21 cellular contexts compared by ENCODE assay signal in the genomic region with DNA sequence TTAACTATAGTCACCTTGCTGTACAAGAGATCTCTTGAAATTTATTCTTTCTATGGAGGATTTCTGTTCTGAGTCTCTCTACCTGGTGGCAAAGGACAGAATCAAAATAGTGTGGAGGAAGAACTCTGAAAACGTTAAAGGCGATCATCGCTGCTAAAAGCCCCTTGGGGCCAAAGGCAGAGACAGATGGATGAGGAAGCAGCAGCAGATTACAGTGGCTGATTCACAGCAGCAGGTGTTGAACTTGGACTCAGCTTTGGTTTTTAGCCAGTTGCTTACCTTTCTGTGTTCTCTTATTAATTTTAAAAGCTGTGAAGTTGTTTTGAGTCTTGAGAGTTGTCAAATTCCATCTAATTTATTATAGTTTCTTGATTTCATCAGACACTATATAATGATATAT.
"Had no signal": no experiment of that assay in that cellular context is flagged by ENCODE, and none has a peak within 500 bp of the region (broad histone marks: within the 10 kb centered on the region; RNA-seq: fewer than 3 reads in every experiment).

No MANE protein-coding gene starts in this region.

- H3K9ac ChIP-seq: parathyroid adenoma had no signal

- H3K36me3 ChIP-seq: heart right ventricle, right lobe of liver, spleen, tibial nerve, upper lobe of right lung, vagina had no signal

- H3K27me3 ChIP-seq: heart right ventricle, right lobe of liver, spleen, testis, tibial nerve, upper lobe of right lung, vagina had no signal

- H3K4me1 ChIP-seq: heart right ventricle, parathyroid adenoma, psoas muscle, right lobe of liver, spleen, testis, tibial nerve, upper lobe of right lung, vagina had no signal

- H3K9me3 ChIP-seq: psoas muscle, right lobe of liver, testis, upper lobe of right lung, vagina had no signal

- H3K27ac ChIP-seq: heart right ventricle, parathyroid adenoma, psoas muscle, right lobe of liver, spleen, testis, tibial nerve, upper lobe of right lung, vagina had no signal

- H2AFZ ChIP-seq: parathyroid adenoma had no signal

- H3K79me2 ChIP-seq: parathyroid adenoma had no signal

- DNase-seq: effector memory CD4-positive, alpha-beta T cell; heart right ventricle; hypothalamus; kidney glomerular epithelial cell; mesendoderm; naive thymus-derived CD4-positive, alpha-beta T cell; nephron progenitor cell; psoas muscle; retina; right lobe of liver; spleen; stimulated activated CD4-positive, alpha-beta T cell treated with anti-CD3 and anti-CD28 coated beads, Interleukin-15, amount 100 ng/mL, for 24 hours; stimulated activated CD4-positive, alpha-beta T cell treated with anti-CD3 and anti-CD28 coated beads, Interleukin-1b, Interleukin-23, amount 100 ng/mL, for 48 hours; stimulated activated CD4-positive, alpha-beta T cell treated with anti-CD3 and anti-CD28 coated beads, Interleukin-4, amount 100 ng/mL, for 24 hours; stimulated activated naive B cell treated with anti-CD40 and anti-IgM and Interleukin-4, amounts not matched to agents 10 μg/mL and 1 μg/mL and 100 μg/mL, for 72 hours; stimulated activated naive CD8-positive, alpha-beta T cell treated with anti-CD3 and anti-CD28 coated beads, Interleukin-15, amount 100 ng/mL, for 72 hours; testis; upper lobe of right lung had no signal

- H3K4me3 ChIP-seq: heart right ventricle, psoas muscle, right lobe of liver, spleen, testis, tibial nerve, upper lobe of right lung, vagina had no signal
